In genomic region chr11:12399355-12399754, GRCh38 we compare ENCODE assay signal across 18 cellular contexts. TPM values are rescaled to one million over a fixed set of nuclear protein-coding genes. Genes with fewer than 3 reads are reported as not detected.
DNase-seq lines count a peak whose midpoint lies in the region; ATAC-seq and TF ChIP-seq lines count a peak whose summit lies in the region.
"Had no signal": no experiment of that assay in that cellular context is flagged by ENCODE, and none has a peak within 500 bp of the region (broad histone marks: within the 10 kb centered on the region; RNA-seq: fewer than 3 reads in every experiment).

No MANE protein-coding gene starts in this region.

- H2BK20ac ChIP-seq in IMR-90 (ENCODE audit: low read depth, low read length), result peak overlapping the region; percentile 67

- H3K4me2 ChIP-seq in IMR-90 (ENCODE audit: low read depth, low read length) (no peak overlapping the region), smooth muscle cell (no peak overlapping the region)

- H2AK5ac ChIP-seq in IMR-90 (ENCODE audit: low read depth, low read length), result peak overlapping the region; percentile 87; the same call in 1 of the 2 replicates

- H3K36me3 ChIP-seq in IMR-90 (ENCODE audit: control insufficient read depth, insufficient read depth, low read length), result peaks cover 6% of the 10 kb centered on the region
- H3K36me3 ChIP-seq in esophagus muscularis mucosa, result no peaks in the 10 kb centered on the region
- no peaks in the 10 kb centered on the region for H3K36me3 ChIP-seq in muscle layer of colon (ENCODE audit: insufficient read depth, low read length)
- H3K36me3 ChIP-seq in smooth muscle cell (ENCODE audit: low read depth), result no peaks in the 10 kb centered on the region

- CTCF ChIA-PET in IMR-90 (lab: Yijun Ruan, JAX), result interaction anchor here (1.2 kb wide), 1 partner anchor 12 kb away, joined by 4 read pairs; no protein-coding TSS in a partner anchor

- peaks cover 92% of the 10 kb centered on the region for H3K79me2 ChIP-seq in smooth muscle cell (ENCODE audit: low read depth)

- dilution Hi-C loops in IMR-90 (cut with HindIII; ENCODE audit: low sequenced_read_pairs, unreplicated experiment), result no loop called here

- no peak overlapping the region for H4K5ac ChIP-seq in IMR-90 (ENCODE audit: low read depth, low read length)

- intact Hi-C loops in IMR-90 (cut with micrococcal nuclease), result no loop called here
- intact Hi-C loops in esophagus muscularis mucosa (cut with DNase I), result no loop called here
- intact Hi-C loops in activated T-helper 1 cell treated with anti-CD3 and anti-CD28 coated beads, Interleukin-12 subunit alpha, Interleukin-12 subunit beta, Interleukin-2, Interleukin-4 antibody, amounts not matched to agents 30 ng/mL and 10 ng/mL and 1 ng/mL, durations not matched to agents 14 hours and 24 hours and 36 hours (cut with micrococcal nuclease), result no loop called here

- ATAC-seq in IMR-90 (ENCODE audit: low read depth) (no peak), GM21447 (IDR thresholded peaks at IDR 0.05; ENCODE audit: unreplicated experiment) (no peak), HG02571 (IDR thresholded peaks at IDR 0.05; ENCODE audit: unreplicated experiment) (no peak)
- ATAC-seq: GM12878 had no signal

- in situ Hi-C loops in IMR-90 (cut with MboI; ENCODE audit: low sequenced_read_pairs), result no loop called here

- no peak for TF ChIP-seq EP300 in esophagus muscularis mucosa (IDR thresholded peaks at IDR 0.05)

- no peak overlapping the region for H2AFZ ChIP-seq in IMR-90 (replicated peaks; ENCODE audit: low read length, poor library complexity)
- H2AFZ ChIP-seq in smooth muscle cell (ENCODE audit: low read depth), result no peak overlapping the region

- BruUV-seq in IMR-90 (replicated peaks; lab: Mats Ljungman, UMichigan), result no TSS peak

- no peak overlapping the region; the same call in 2 of the 3 replicates for H2BK15ac ChIP-seq in IMR-90 (ENCODE audit: low read depth, low read length)

- peaks cover 31 to 76% of the 10 kb centered on the region in 2 experiments for H3K79me1 ChIP-seq in IMR-90 (ENCODE audit: low read depth in 1 of 2, low read length in 2 of 2)

- H3K14ac ChIP-seq in IMR-90 (replicated peaks; ENCODE audit: low read depth, low read length), result peak overlapping the region; percentile 59

- H3K4me3 ChIP-seq in IMR-90 (ENCODE audit: insufficient read depth, low read depth, low read length) (no peak overlapping the region), esophagus muscularis mucosa (no peak overlapping the region), muscle layer of colon (ENCODE audit: low read depth in 1 of 2, low read length in 2 of 2) (no peak overlapping the region), smooth muscle cell (no peak overlapping the region)
- H3K4me3 ChIP-seq: GM12878 had no signal

- H3K9me3 Mint-ChIP-seq in activated T-helper 1 cell treated with anti-CD3 and anti-CD28 coated beads, Interleukin-12 subunit alpha, Interleukin-12 subunit beta, Interleukin-2, Interleukin-4 antibody, amounts not matched to agents 30 ng/mL and 10 ng/mL and 1 ng/mL, durations not matched to agents 14 hours and 24 hours and 36 hours, result no peaks in the 10 kb centered on the region

- H2AK9ac ChIP-seq in IMR-90 (replicated peaks; ENCODE audit: low read depth, low read length, poor library complexity), result no peak overlapping the region

- no peak overlapping the region for H3K4me3 Mint-ChIP-seq in activated T-helper 1 cell treated with anti-CD3 and anti-CD28 coated beads, Interleukin-12 subunit alpha, Interleukin-12 subunit beta, Interleukin-2, Interleukin-4 antibody, amounts not matched to agents 30 ng/mL and 10 ng/mL and 1 ng/mL, durations not matched to agents 14 hours and 24 hours and 36 hours

- no peaks in the 10 kb centered on the region for H3K4me1 Mint-ChIP-seq in activated T-helper 1 cell treated with anti-CD3 and anti-CD28 coated beads, Interleukin-12 subunit alpha, Interleukin-12 subunit beta, Interleukin-2, Interleukin-4 antibody, amounts not matched to agents 30 ng/mL and 10 ng/mL and 1 ng/mL, durations not matched to agents 14 hours and 24 hours and 36 hours (ENCODE audit: low read depth)

- TF ChIP-seq RAD21 in IMR-90 (IDR thresholded peaks at IDR 0.05; ENCODE audit: low read length), result no peak

- H4K8ac ChIP-seq in IMR-90 (ENCODE audit: low read depth in 2 of 2, low read length in 2 of 2), result peak overlapping the region in 1 of 2 experiments; percentile 74; a peak in 1 of 4 replicates

- DNase-seq in IMR-90 (peak; percentile 33), esophagus muscularis mucosa (ENCODE audit: extremely low spot score) (no peak), smooth muscle cell (lab: John Stamatoyannopoulos, UW; ENCODE audit: unreplicated experiment) (no peak), NCI-H446 treated with DMSO at 0.1 percent for 48 hours (lab: John Stamatoyannopoulos, UW) (no peak)
- DNase-seq in activated T-helper 1 cell treated with anti-CD3 and anti-CD28 coated beads, Interleukin-12 subunit alpha, Interleukin-12 subunit beta, Interleukin-2, Interleukin-4 antibody, amounts not matched to agents 30 ng/mL and 10 ng/mL and 1 ng/mL, durations not matched to agents 14 hours and 24 hours and 36 hours (ENCODE audit: low spot score), result no peak
- DNase-seq: DMS 273 treated with DMSO at 0.1 percent for 48 hours, GDM1, KG1, NCI-H1436, NCI-H2029, NCI-H2171 treated with DMSO at 0.1 percent for 48 hours, NCI-H748 treated with DMSO at 0.1 percent for 48 hours had no signal

- H3K27me3 Mint-ChIP-seq in activated T-helper 1 cell treated with anti-CD3 and anti-CD28 coated beads, Interleukin-12 subunit alpha, Interleukin-12 subunit beta, Interleukin-2, Interleukin-4 antibody, amounts not matched to agents 30 ng/mL and 10 ng/mL and 1 ng/mL, durations not matched to agents 14 hours and 24 hours and 36 hours (ENCODE audit: insufficient read depth), result peaks cover 10% of the 10 kb centered on the region

- H3K56ac ChIP-seq in IMR-90 (ENCODE audit: extremely low read depth, insufficient read depth, low read length), result no peak overlapping the region

- H3K23ac ChIP-seq in IMR-90 (ENCODE audit: low read depth, low read length), result peak overlapping the region; percentile 50; the same call in 1 of the 2 replicates

- H3K4ac ChIP-seq in IMR-90 (ENCODE audit: low read depth, low read length), result peak overlapping the region; percentile 51; the same call in 1 of the 2 replicates

- no peak overlapping the region for H3K27ac Mint-ChIP-seq in activated T-helper 1 cell treated with anti-CD3 and anti-CD28 coated beads, Interleukin-12 subunit alpha, Interleukin-12 subunit beta, Interleukin-2, Interleukin-4 antibody, amounts not matched to agents 30 ng/mL and 10 ng/mL and 1 ng/mL, durations not matched to agents 14 hours and 24 hours and 36 hours

- H3K9ac ChIP-seq in IMR-90 (ENCODE audit: low read depth, low read length) (no peak overlapping the region), muscle layer of colon (ENCODE audit: low read length) (no peak overlapping the region), smooth muscle cell (ENCODE audit: low read depth) (no peak overlapping the region)

- TF ChIP-seq POLR2A in IMR-90 (IDR thresholded peaks at IDR 0.05; ENCODE audit: low read depth, low read length) (no peak), esophagus muscularis mucosa (IDR thresholded peaks at IDR 0.05; ENCODE audit: low read depth) (no peak)

- H3K9me3 ChIP-seq in IMR-90 (ENCODE audit: control insufficient read depth, insufficient read depth, low read length), result no peaks in the 10 kb centered on the region
- H3K9me3 ChIP-seq in esophagus muscularis mucosa, result no peaks in the 10 kb centered on the region
- no peaks in the 10 kb centered on the region for H3K9me3 ChIP-seq in muscle layer of colon (ENCODE audit: low read length)
- H3K9me3 ChIP-seq in smooth muscle cell (replicated peaks; ENCODE audit: low read depth), result no peaks in the 10 kb centered on the region

- H2BK5ac ChIP-seq in IMR-90 (ENCODE audit: low read depth, low read length, poor library complexity, severe bottlenecking), result peak overlapping the region; percentile 51

- H3K4me1 ChIP-seq in IMR-90 (ENCODE audit: control insufficient read depth, insufficient read depth, low read length), result peaks cover 37% of the 10 kb centered on the region
- H3K4me1 ChIP-seq in esophagus muscularis mucosa, result peaks cover 60 to 99% (median 92%) of the 10 kb centered on the region in 4 donors
- peaks cover 74% of the 10 kb centered on the region for H3K4me1 ChIP-seq in muscle layer of colon (ENCODE audit: insufficient read depth, low read length)
- peaks cover 7% of the 10 kb centered on the region for H3K4me1 ChIP-seq in smooth muscle cell (ENCODE audit: low read depth)

- H2BK120ac ChIP-seq in IMR-90 (ENCODE audit: low read depth, low read length), result peak overlapping the region; percentile 60; the same call in 1 of the 2 replicates

- H3K36me3 Mint-ChIP-seq in activated T-helper 1 cell treated with anti-CD3 and anti-CD28 coated beads, Interleukin-12 subunit alpha, Interleukin-12 subunit beta, Interleukin-2, Interleukin-4 antibody, amounts not matched to agents 30 ng/mL and 10 ng/mL and 1 ng/mL, durations not matched to agents 14 hours and 24 hours and 36 hours (ENCODE audit: low read depth), result no peaks in the 10 kb centered on the region

- H4K20me1 ChIP-seq in IMR-90 (ENCODE audit: insufficient read depth, low read length) (peaks cover 50% of the 10 kb centered on the region), smooth muscle cell (ENCODE audit: low read depth) (peaks cover 73% of the 10 kb centered on the region)

- TF ChIP-seq CTCF in IMR-90 (conservative IDR thresholded peaks at IDR 0.05; ENCODE audit: low read depth, low read length) (no peak), esophagus muscularis mucosa (IDR thresholded peaks at IDR 0.05) (no peak), smooth muscle cell (IDR thresholded peaks at IDR 0.05; ENCODE audit: borderline replicate concordance, insufficient read depth, poor library complexity, severe bottlenecking) (no peak)

- H3K9me1 ChIP-seq in IMR-90 (ENCODE audit: insufficient read depth, low read length), result peaks cover 27% of the 10 kb centered on the region

- H3K18ac ChIP-seq in IMR-90 (ENCODE audit: low read depth, low read length), result peak overlapping the region; percentile 83

- H3K27me3 ChIP-seq in IMR-90 (ENCODE audit: control insufficient read depth, insufficient read depth, low read length), result no peaks in the 10 kb centered on the region
- H3K27me3 ChIP-seq in esophagus muscularis mucosa, result no peaks in the 10 kb centered on the region
- no peaks in the 10 kb centered on the region for H3K27me3 ChIP-seq in muscle layer of colon (ENCODE audit: control insufficient read depth in 1 of 2, insufficient read depth in 2 of 2, low read length in 2 of 2)
- no peaks in the 10 kb centered on the region for H3K27me3 ChIP-seq in smooth muscle cell (ENCODE audit: low read depth)

- H4K91ac ChIP-seq in IMR-90 (ENCODE audit: insufficient read depth, low read depth, low read length), result no peak overlapping the region

- POLR2A ChIA-PET in IMR-90 (lab: Charles Lee; ENCODE audit: unreplicated experiment), result no interaction called here

- peaks cover 19% of the 10 kb centered on the region for H3F3A ChIP-seq in smooth muscle cell (ENCODE audit: low read depth)

- H3K27ac ChIP-seq in IMR-90 (ENCODE audit: insufficient read depth, low read length) (peak overlapping the region; percentile 74; the same call in 1 of the 2 replicates), esophagus muscularis mucosa (replicated peaks in 1 of 4) (peak overlapping the region; percentile 87 to 100 (median 98)), muscle layer of colon (ENCODE audit: low read depth, low read length) (peak overlapping the region; percentile 91), smooth muscle cell (ENCODE audit: low read depth) (peak overlapping the region; percentile 74)
- H3K27ac ChIP-seq: C4-2B, RWPE1 had no signal

RNA-seq across cellular contexts. Expression of gene PARVA, which starts 22.0 kb away (rescaled TPM):
- 65.2 and 65.8 TPM in 2 replicates for total RNA-seq in IMR-90 (2012; rRNA removed)
- polyA plus RNA-seq in IMR-90 (2012; rRNA removed), result 68.9 and 80.2 TPM in 2 replicates
- 30.2 and 37.0 TPM in 2 replicates for polyA plus RNA-seq in IMR-90 (2012; cell fraction: cytosol; rRNA removed)
- polyA plus RNA-seq in IMR-90 (2012; cell fraction: nucleus; rRNA removed; ENCODE audit: low replicate concordance), result 13.5 and 44.5 TPM in 2 replicates
- 100 to 1,000 TPM; 181 to 228 (median 210) TPM for total RNA-seq in esophagus muscularis mucosa
- total RNA-seq in smooth muscle cell, result 73.9 and 78.6 TPM in 2 replicates
- polyA plus RNA-seq in smooth muscle cell, result 85.4 and 99.4 TPM in 2 replicates
- total RNA-seq in activated T-helper 1 cell treated with anti-CD3 and anti-CD28 coated beads, Interleukin-12 subunit alpha, Interleukin-12 subunit beta, Interleukin-2, Interleukin-4 antibody, amounts not matched to agents 30 ng/mL and 10 ng/mL and 1 ng/mL, durations not matched to agents 14 hours and 24 hours and 36 hours, result not detected in 2 replicates

Comparison
In these comparisons a context has a peak if more than half of its experiments do, and no peak if none do; other contexts are left out.
1. RNA of gene PARVA, which starts 22.0 kb away (total RNA-seq): 181 to 228 TPM in esophagus muscularis mucosa, 73.9 to 78.6 TPM in smooth muscle cell and 65.2 to 65.8 TPM in IMR-90; not detected in activated T-helper 1 cell treated with anti-CD3 and anti-CD28 coated beads, Interleukin-12 subunit alpha, Interleukin-12 subunit beta, Interleukin-2, Interleukin-4 antibody, amounts not matched to agents 30 ng/mL and 10 ng/mL and 1 ng/mL, durations not matched to agents 14 hours and 24 hours and 36 hours; every median in the first group is over 10 times any median in the second.
2. Peak in every context shown above with its lines, with median percentiles within 50 percentile points of each other: H3K27ac ChIP-seq.